In genomic region chr4:27024807-27025206, GRCh38 we compare ENCODE assay signal across 16 cellular contexts.
"Had no signal": no experiment of that assay in that cellular context is flagged by ENCODE, and none has a peak within 500 bp of the region (broad histone marks: within the 10 kb centered on the region; RNA-seq: fewer than 3 reads in every experiment).

No MANE protein-coding gene starts in this region.

- H3K4me1 ChIP-seq: esophagus muscularis mucosa, heart left ventricle, psoas muscle, right lobe of liver, suprapubic skin, upper lobe of right lung had no signal

- H3K4me3 Mint-ChIP-seq: activated naive CD8-positive, alpha-beta T cell; activated T-cell treated with anti-CD3 and anti-CD28 coated beads, Interleukin-2, amount 50 U/mL, for 4 hours; mesothelial cell of epicardium; T-helper 2 cell treated with Interferon-gamma antibody and Interleukin-4, amounts not matched to agents 5 μg/mL and 100 μg/mL, for 36 hours had no signal

- H3K9me3 Mint-ChIP-seq: activated T-cell treated with anti-CD3 and anti-CD28 coated beads, Interleukin-2, amount 50 U/mL, for 4 hours; mesothelial cell of epicardium; T-helper 2 cell treated with Interferon-gamma antibody and Interleukin-4, amounts not matched to agents 5 μg/mL and 100 μg/mL, for 36 hours had no signal

- H3K27ac ChIP-seq: brain microvascular endothelial cell, esophagus muscularis mucosa, heart left ventricle, psoas muscle, right lobe of liver, suprapubic skin, upper lobe of right lung had no signal

- DNase-seq: activated CD4-positive, alpha-beta T cell treated with anti-CD3 and anti-CD28 coated beads, Interleukin-2, amount 50 U/mL, for 48 hours; activated effector memory CD4-positive, alpha-beta T cell treated with anti-CD3 and anti-CD28 coated beads, Interleukin-2, amount 50 U/mL, for 16 hours; activated T-cell treated with anti-CD3 and anti-CD28 coated beads, Interleukin-2, amount 50 U/mL, for 4 hours; brain microvascular endothelial cell; foreskin fibroblast; heart left ventricle; psoas muscle; right lobe of liver; stimulated activated naive CD4-positive, alpha-beta T cell treated with Interleukin-2 at 50 U/mL for 16 hours; upper lobe of right lung had no signal

- H3K36me3 ChIP-seq: brain microvascular endothelial cell had no signal

- H3K27me3 ChIP-seq: brain microvascular endothelial cell, esophagus muscularis mucosa, heart left ventricle, right lobe of liver, suprapubic skin, upper lobe of right lung had no signal

- H3K4me3 ChIP-seq: esophagus muscularis mucosa, heart left ventricle, psoas muscle, right lobe of liver, suprapubic skin, upper lobe of right lung had no signal

- H3K27ac Mint-ChIP-seq: activated naive CD8-positive, alpha-beta T cell; mesothelial cell of epicardium; T-helper 2 cell treated with Interferon-gamma antibody and Interleukin-4, amounts not matched to agents 5 μg/mL and 100 μg/mL, for 36 hours had no signal

- H3K9me3 ChIP-seq: esophagus muscularis mucosa, heart left ventricle, psoas muscle, right lobe of liver, suprapubic skin, upper lobe of right lung had no signal

- H3K27me3 Mint-ChIP-seq: activated naive CD8-positive, alpha-beta T cell had no signal

- ATAC-seq: activated CD4-positive, CD25-positive, alpha-beta regulatory T cell treated with anti-CD3 and anti-CD28 coated beads, Interleukin-2, amount 50 U/mL, for 24 hours; activated T-cell treated with anti-CD3 and anti-CD28 coated beads, Interleukin-2, amount 50 U/mL, for 4 hours; heart left ventricle; psoas muscle; right lobe of liver; upper lobe of right lung had no signal
